Comparison of ENCODE assay signal across 1 cellular context in the genomic region with DNA sequence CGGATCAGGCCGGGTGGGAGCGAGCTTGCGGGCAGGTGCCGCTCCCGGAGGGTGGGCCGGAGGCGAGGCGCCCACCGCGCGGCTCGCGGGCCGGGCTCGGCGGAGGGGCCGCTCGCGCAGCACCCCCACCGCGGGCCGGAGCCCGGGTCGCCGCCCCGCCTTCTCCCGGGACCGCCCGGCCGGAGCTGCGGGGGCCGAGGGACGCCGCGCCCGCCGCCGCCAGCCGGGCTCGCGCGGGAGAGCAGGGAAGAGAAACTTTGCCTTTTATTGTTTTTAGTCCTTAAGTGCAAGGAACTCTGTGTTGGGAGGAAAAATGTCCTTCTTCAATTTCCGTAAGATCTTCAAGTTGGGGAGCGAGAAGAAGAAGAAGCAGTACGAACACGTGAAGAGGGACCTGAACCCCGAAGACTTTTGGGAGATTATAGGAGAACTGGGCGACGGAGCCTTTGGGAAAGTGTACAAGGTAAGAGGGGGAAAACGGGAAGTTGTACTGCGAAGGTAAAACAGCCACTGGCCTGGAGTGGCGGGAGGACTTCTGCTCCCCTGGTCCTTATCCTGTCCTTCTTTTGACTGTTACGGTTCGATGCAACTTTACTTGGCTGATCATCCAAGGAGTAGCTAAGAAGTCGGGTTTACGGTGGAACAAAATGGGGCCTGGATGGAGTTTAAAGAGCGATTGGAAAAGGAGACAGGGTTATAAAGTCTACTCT.
TF ChIP-seq lines count a peak whose summit lies in the region.

No MANE protein-coding gene starts in this region.

TF ChIP-seq in WTC11, 78 proteins besides CTCF, POLR2A, EP300 and RAD21:
- TF ChIP-seq, protein P1, sequence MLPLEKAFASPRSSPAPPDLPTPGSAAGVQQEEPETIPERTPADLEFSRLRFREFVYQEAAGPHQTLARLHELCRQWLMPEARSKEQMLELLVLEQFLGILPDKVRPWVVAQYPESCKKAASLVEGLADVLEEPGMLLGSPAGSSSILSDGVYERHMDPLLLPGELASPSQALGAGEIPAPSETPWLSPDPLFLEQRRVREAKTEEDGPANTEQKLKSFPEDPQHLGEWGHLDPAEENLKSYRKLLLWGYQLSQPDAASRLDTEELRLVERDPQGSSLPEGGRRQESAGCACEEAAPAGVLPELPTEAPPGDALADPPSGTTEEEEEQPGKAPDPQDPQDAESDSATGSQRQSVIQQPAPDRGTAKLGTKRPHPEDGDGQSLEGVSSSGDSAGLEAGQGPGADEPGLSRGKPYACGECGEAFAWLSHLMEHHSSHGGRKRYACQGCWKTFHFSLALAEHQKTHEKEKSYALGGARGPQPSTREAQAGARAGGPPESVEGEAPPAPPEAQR (CRISPR knock-in tag; IDR thresholded peaks at IDR 0.05) = no peak
- TF ChIP-seq, protein P2, sequence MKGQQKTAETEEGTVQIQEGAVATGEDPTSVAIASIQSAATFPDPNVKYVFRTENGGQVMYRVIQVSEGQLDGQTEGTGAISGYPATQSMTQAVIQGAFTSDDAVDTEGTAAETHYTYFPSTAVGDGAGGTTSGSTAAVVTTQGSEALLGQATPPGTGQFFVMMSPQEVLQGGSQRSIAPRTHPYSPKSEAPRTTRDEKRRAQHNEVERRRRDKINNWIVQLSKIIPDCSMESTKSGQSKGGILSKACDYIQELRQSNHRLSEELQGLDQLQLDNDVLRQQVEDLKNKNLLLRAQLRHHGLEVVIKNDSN (CRISPR knock-in tag; IDR thresholded peaks at IDR 0.05) = no peak
- TF ChIP-seq ZNF423 (CRISPR knock-in tag; IDR thresholded peaks at IDR 0.05) = peak; percentile 36; the same call in 1 of the 2 replicates
